9 cellular contexts compared by ENCODE assay signal in the genomic region with DNA sequence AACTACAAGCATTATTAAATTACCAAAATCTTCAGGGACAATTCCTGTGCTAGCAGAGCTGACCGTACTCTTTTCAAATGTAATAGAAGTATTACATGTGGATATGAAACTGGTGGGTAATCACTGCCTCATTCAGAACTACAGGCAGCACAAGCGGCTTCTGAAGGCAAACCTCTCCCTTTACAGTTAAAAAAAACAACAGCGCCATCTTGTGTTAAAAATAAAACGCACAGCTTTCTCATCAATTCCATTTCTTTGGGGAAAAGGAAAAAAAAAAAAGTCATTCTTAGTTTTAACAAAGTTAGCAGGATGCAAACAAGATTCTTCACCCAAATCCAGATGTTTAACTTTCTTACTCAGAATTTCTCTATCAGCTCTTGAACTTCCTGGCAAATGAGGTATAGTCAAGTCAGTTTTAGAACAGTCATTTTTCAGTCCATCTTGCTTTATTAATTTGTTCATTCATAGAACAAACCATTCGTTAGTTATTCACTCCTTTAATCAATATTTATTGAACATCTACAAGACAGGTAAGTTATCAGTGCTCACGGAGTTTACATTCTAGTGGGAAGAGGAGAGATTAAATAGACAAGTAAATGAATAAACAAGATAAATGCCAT.
DNase-seq lines count a peak whose midpoint lies in the region; ATAC-seq and TF ChIP-seq lines count a peak whose summit lies in the region.
"Had no signal": no experiment of that assay in that cellular context is flagged by ENCODE, and none has a peak within 500 bp of the region (broad histone marks: within the 10 kb centered on the region; RNA-seq: fewer than 3 reads in every experiment).

No MANE protein-coding gene starts in this region.

- no peak overlapping the region for H3K9ac ChIP-seq in MM.1S (ENCODE audit: low read length)

- H3K9me2 ChIP-seq in MM.1S (replicated peaks; ENCODE audit: insufficient read depth, low read length) = no peaks in the 10 kb centered on the region

- no peak overlapping the region for H3K27ac Mint-ChIP-seq in progenitor cell of endocrine pancreas
- H3K27ac Mint-ChIP-seq: CD4-positive, alpha-beta memory T cell had no signal

- H3K4me1 Mint-ChIP-seq in progenitor cell of endocrine pancreas (ENCODE audit: low read depth) = peaks cover 24% of the 10 kb centered on the region
- H3K4me1 Mint-ChIP-seq: CD4-positive, alpha-beta memory T cell had no signal

- H3K27me3 Mint-ChIP-seq in progenitor cell of endocrine pancreas = no peaks in the 10 kb centered on the region

- no peak overlapping the region for H3K27ac ChIP-seq in MM.1S (ENCODE audit: low read length)

- TF ChIP-seq CTCF in MM.1S (IDR thresholded peaks at IDR 0.05; ENCODE audit: low read length) (peak; percentile 70), fibroblast of villous mesenchyme (IDR thresholded peaks at IDR 0.05; ENCODE audit: insufficient read depth, low read depth, low read length) (peak; percentile 63), progenitor cell of endocrine pancreas (IDR thresholded peaks at IDR 0.05; ENCODE audit: unreplicated experiment) (peak; percentile 82)

- no peaks in the 10 kb centered on the region for H3K27me3 ChIP-seq in MM.1S (replicated peaks; ENCODE audit: insufficient read depth, low read length)

- H3K4me1 ChIP-seq in MM.1S (ENCODE audit: low read length) = peaks cover 8% of the 10 kb centered on the region; the same call in 1 of the 2 replicates

- DNase-seq in NCI-H2029 treated with DMSO at 0.1 percent for 48 hours (lab: John Stamatoyannopoulos, UW) (peak; percentile 7), NCI-H2029 (lab: John Stamatoyannopoulos, UW) (no peak), MM.1S (peak; percentile 65), SK-N-DZ (ENCODE audit: low spot score) (peak; percentile 64), fibroblast of villous mesenchyme (ENCODE audit: low read depth) (peak; percentile 40), progenitor cell of endocrine pancreas (ENCODE audit: low spot score, unreplicated experiment) (no peak), islet precursor cell (no peak)

- ATAC-seq in GM21619 (IDR thresholded peaks at IDR 0.05; ENCODE audit: unreplicated experiment) = peak; percentile 74

- no peaks in the 10 kb centered on the region for H4K20me1 ChIP-seq in MM.1S (ENCODE audit: insufficient read depth, low read length)

- H3K9me3 ChIP-seq in MM.1S (replicated peaks; ENCODE audit: insufficient read depth, low read length) = no peaks in the 10 kb centered on the region

- H3K9me3 Mint-ChIP-seq in progenitor cell of endocrine pancreas (ENCODE audit: low read depth) = no peaks in the 10 kb centered on the region
- H3K9me3 Mint-ChIP-seq: CD4-positive, alpha-beta memory T cell had no signal

- H3K36me3 ChIP-seq in MM.1S (replicated peaks; ENCODE audit: insufficient read depth, low read length) = no peaks in the 10 kb centered on the region

- no peak overlapping the region for H2AFZ ChIP-seq in MM.1S (ENCODE audit: low read length)

- H3K4me3 Mint-ChIP-seq in progenitor cell of endocrine pancreas (ENCODE audit: low read depth) = no peak overlapping the region
- H3K4me3 Mint-ChIP-seq: CD4-positive, alpha-beta memory T cell had no signal

- H3K4me2 ChIP-seq in MM.1S (ENCODE audit: low read depth, low read length) = no peak overlapping the region

- no peaks in the 10 kb centered on the region for H3K36me3 Mint-ChIP-seq in progenitor cell of endocrine pancreas (ENCODE audit: insufficient read depth)
- H3K36me3 Mint-ChIP-seq: CD4-positive, alpha-beta memory T cell had no signal

- no peaks in the 10 kb centered on the region for H3K79me2 ChIP-seq in MM.1S (ENCODE audit: low read length)

- H3K4me3 ChIP-seq in MM.1S (ENCODE audit: low read length) = no peak overlapping the region
- no peak overlapping the region for H3K4me3 ChIP-seq in fibroblast of villous mesenchyme (ENCODE audit: low read depth, low read length)

- no peaks in the 10 kb centered on the region for H3F3A ChIP-seq in MM.1S (ENCODE audit: insufficient read depth, low read length)

Comparison
In these comparisons a context has a peak if more than half of its experiments do, and no peak if none do; other contexts are left out.
1. DNase-seq: peak in NCI-H2029 treated with DMSO at 0.1 percent for 48 hours (single experiment), MM.1S (single experiment), SK-N-DZ (single experiment) and fibroblast of villous mesenchyme (single experiment); none in NCI-H2029 (single experiment), progenitor cell of endocrine pancreas (single experiment) and islet precursor cell (single experiment).
2. Peak in every context shown above with its lines, with median percentiles within 50 percentile points of each other: CTCF ChIP-seq.